In the genomic region with DNA sequence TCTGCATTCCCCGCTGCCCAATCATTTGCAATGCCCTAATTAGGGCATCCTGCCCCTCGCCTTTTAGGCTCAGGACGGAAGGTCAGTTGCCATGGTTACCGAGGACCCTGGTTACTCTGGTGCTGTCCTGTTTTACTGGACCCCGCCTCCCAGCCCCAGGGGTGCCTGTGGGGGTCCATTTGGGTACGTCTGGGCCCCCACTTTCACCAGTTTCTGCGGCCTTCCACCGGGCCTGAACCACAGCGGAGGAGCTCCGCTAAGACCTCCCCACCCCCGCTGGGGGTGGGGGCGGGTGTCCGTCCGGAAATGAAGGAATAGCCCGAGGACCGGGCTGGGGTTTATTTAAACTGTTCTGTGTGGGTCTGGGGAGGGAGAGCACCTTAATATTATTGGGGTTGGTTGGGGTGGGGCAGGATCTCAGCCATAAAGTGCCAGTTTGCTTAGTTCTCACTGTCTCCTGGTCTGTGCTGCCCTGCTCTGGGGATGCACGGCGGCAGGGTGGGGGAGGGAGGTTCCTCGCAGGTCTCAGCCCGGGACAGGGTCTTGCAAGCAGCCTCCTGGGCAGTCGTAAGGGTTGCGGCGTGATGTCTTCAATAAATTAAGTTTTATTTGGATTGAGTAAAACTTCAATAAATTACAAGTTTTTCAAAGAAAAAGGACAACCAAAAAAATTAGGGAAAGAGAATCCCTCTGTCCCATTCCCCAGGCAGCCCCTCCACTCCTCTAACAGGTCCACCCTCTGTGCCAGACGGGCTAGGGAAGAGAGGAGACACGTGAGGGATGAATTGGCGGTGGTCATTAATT, we compare ENCODE assay signal across 14 cellular contexts. TPM values are rescaled to one million over a fixed set of nuclear protein-coding genes. Genes with fewer than 3 reads are reported as not detected.
DNase-seq lines count a peak whose midpoint lies in the region; ATAC-seq and TF ChIP-seq lines count a peak whose summit lies in the region.
"Had no signal": no experiment of that assay in that cellular context is flagged by ENCODE, and none has a peak within 500 bp of the region (broad histone marks: within the 10 kb centered on the region; RNA-seq: fewer than 3 reads in every experiment).

No MANE protein-coding gene starts in this region.

- H3K27ac ChIP-seq in parathyroid adenoma: no peak overlapping the region
- H3K27ac ChIP-seq in SJCRH30: no peak overlapping the region
- H3K27ac ChIP-seq: WERI-Rb-1 had no signal

- H3K4me3 ChIP-seq in Caco-2 (ENCODE audit: low read depth, low read length): no peak overlapping the region
- no peak overlapping the region for H3K4me3 ChIP-seq in NT2/D1 (ENCODE audit: insufficient read length, low read depth)
- no peak overlapping the region for H3K4me3 ChIP-seq in parathyroid adenoma (ENCODE audit: low read depth, low read length)
- no peak overlapping the region for H3K4me3 ChIP-seq in SJCRH30
- H3K4me3 ChIP-seq: mucosa of descending colon had no signal

- intact Hi-C loops in Caco-2 (cut with micrococcal nuclease; ENCODE audit: unreplicated experiment): loop anchor here (1.0 to 5.0 kb wide), 5 partner anchors 15 to 214 kb away; a partner anchor contains a TSS

- TF ChIP-seq CTCF in Caco-2 (IDR thresholded peaks at IDR 0.05; ENCODE audit: insufficient read depth in 1 of 2, low read depth in 1 of 2, low read length in 1 of 2, severe bottlenecking in 1 of 2, unreplicated experiment in 1 of 2): no peak
- TF ChIP-seq CTCF in parathyroid adenoma (IDR thresholded peaks at IDR 0.05): peak; percentile 2

- no peak overlapping the region for H3K4me2 ChIP-seq in parathyroid adenoma (ENCODE audit: low read length)

- peak; percentile 12 for TF ChIP-seq POLR2A in erythroblast (IDR thresholded peaks at IDR 0.05; ENCODE audit: low read length)

- no peaks in the 10 kb centered on the region for H3K27me3 ChIP-seq in Caco-2 (replicated peaks; ENCODE audit: control insufficient read depth, insufficient read depth, low read length)
- no peaks in the 10 kb centered on the region for H3K27me3 ChIP-seq in NT2/D1 (ENCODE audit: insufficient read depth, insufficient read length)
- no peaks in the 10 kb centered on the region for H3K27me3 ChIP-seq in parathyroid adenoma (ENCODE audit: control insufficient read depth, insufficient read depth, low read length)
- no peaks in the 10 kb centered on the region for H3K27me3 ChIP-seq in SJCRH30

- peak overlapping the region; percentile 73 for H3K4me3 Mint-ChIP-seq in Caco-2 (ENCODE audit: unreplicated experiment)

- peak overlapping the region; percentile 72 for H3K27ac Mint-ChIP-seq in Caco-2 (ENCODE audit: unreplicated experiment)
- H3K27ac Mint-ChIP-seq: stimulated activated memory B cell treated with anti-CD40 and anti-IgM and Interleukin-4, amounts not matched to agents 10 μg/mL and 1 μg/mL and 100 μg/mL, for 72 hours had no signal

- H2AFZ ChIP-seq in parathyroid adenoma: no peak overlapping the region

- H3K79me2 ChIP-seq in parathyroid adenoma: no peaks in the 10 kb centered on the region

- H3K36me3 ChIP-seq in Caco-2 (ENCODE audit: control insufficient read depth, insufficient read depth, low read length) (peaks cover 19% of the 10 kb centered on the region), NT2/D1 (ENCODE audit: insufficient read depth, insufficient read length, low read length) (peaks cover 57% of the 10 kb centered on the region), parathyroid adenoma (ENCODE audit: control insufficient read depth, insufficient read depth, low read length) (no peaks in the 10 kb centered on the region), SJCRH30 (peaks cover 46% of the 10 kb centered on the region)

- CTCF ChIA-PET in Caco-2 (lab: Charles Lee): interaction anchor here (0.7 to 3.0 kb wide), 6 partner anchors 16 to 214 kb away, joined by 4 to 15 read pairs (median 5); no protein-coding TSS in a partner anchor

- DNase-seq in Caco-2: peak; percentile 41 to 52
- no peak for DNase-seq in NT2/D1 (ENCODE audit: low read depth, low spot score)
- no peak for DNase-seq in erythroblast (lab: John Stamatoyannopoulos, UW)
- no peak for DNase-seq in activated gamma-delta T cell treated with Interleukin-2 at 50 U/mL for 16 hours
- no peak for DNase-seq in SJCRH30
- DNase-seq in stimulated activated CD4-positive, alpha-beta T cell treated with anti-CD3 and anti-CD28 coated beads, Interleukin-4, amount 100 ng/mL, for 24 hours: no peak
- DNase-seq: cortex of kidney, NCI-H2081 treated with DMSO at 0.1 percent for 48 hours had no signal

- no peak for ATAC-seq in esophagus mucosa

- H3K36me3 Mint-ChIP-seq in Caco-2 (ENCODE audit: insufficient read depth, unreplicated experiment): peaks cover 64% of the 10 kb centered on the region

- H3K9me3 ChIP-seq in Caco-2 (peaks cover 7% of the 10 kb centered on the region; the same call in 1 of the 2 replicates), NT2/D1 (ENCODE audit: insufficient read depth, low read length) (no peaks in the 10 kb centered on the region), parathyroid adenoma (ENCODE audit: control insufficient read depth, low read length) (no peaks in the 10 kb centered on the region), SJCRH30 (replicated peaks) (no peaks in the 10 kb centered on the region)
- H3K9me3 ChIP-seq: mucosa of descending colon had no signal

- H3K27me3 Mint-ChIP-seq in Caco-2 (ENCODE audit: insufficient read depth, unreplicated experiment): no peaks in the 10 kb centered on the region

- H3K9ac ChIP-seq in NT2/D1 (ENCODE audit: insufficient read length, low read depth) (peak overlapping the region; percentile 42), parathyroid adenoma (no peak overlapping the region)

- H3K4me1 Mint-ChIP-seq in Caco-2 (ENCODE audit: low read depth, unreplicated experiment): peaks cover 14% of the 10 kb centered on the region

- POLR2A ChIA-PET in Caco-2 (lab: Charles Lee): interaction anchor here (0.8 to 1.6 kb wide), 3 partner anchors 15 to 128 kb away, joined by 3 to 6 read pairs (median 3); a partner anchor contains a TSS

- TSS peak; percentile 39 for BruUV-seq in Caco-2 (replicated peaks; lab: Mats Ljungman, UMichigan)

- H3K4me1 ChIP-seq in Caco-2 (peaks cover 24% of the 10 kb centered on the region), NT2/D1 (ENCODE audit: insufficient read depth, insufficient read length) (peaks cover 14% of the 10 kb centered on the region), parathyroid adenoma (peaks cover 3% of the 10 kb centered on the region), SJCRH30 (no peaks in the 10 kb centered on the region)

- H3K9me3 Mint-ChIP-seq in Caco-2 (ENCODE audit: unreplicated experiment): peaks cover 8% of the 10 kb centered on the region

RNA-seq across cellular contexts. Expression of a gene that starts 5.3 kb away (rescaled TPM):
- not detected in 2 replicates for total RNA-seq in Caco-2 (2022)
- not detected for total RNA-seq in esophagus mucosa
- total RNA-seq in SJCRH30 (2014; rRNA removed; shearing (Covaris generic)): not detected in 2 replicates
- total RNA-seq: glomerular endothelial cell had no signal

RNA-seq across cellular contexts. Expression of a gene that starts 14.1 kb away (rescaled TPM):
- total RNA-seq in Caco-2 (2022): 393 and 396 TPM in 2 replicates
- total RNA-seq in esophagus mucosa: 21.2 TPM
- 141 and 168 TPM in 2 replicates for total RNA-seq in SJCRH30 (2014; rRNA removed; shearing (Covaris generic))

RNA-seq across cellular contexts. Expression of a gene that starts 22.1 kb away (rescaled TPM):
- not detected in 2 replicates for total RNA-seq in Caco-2 (2022)
- 0.24 TPM for total RNA-seq in esophagus mucosa
- total RNA-seq in SJCRH30 (2014; rRNA removed; shearing (Covaris generic)): not detected in 2 replicates
- total RNA-seq: glomerular endothelial cell had no signal

RNA-seq across cellular contexts. Expression of a gene that starts 46.8 kb away (rescaled TPM):
- total RNA-seq in Caco-2 (2022) (65.9 and 93.4 TPM in 2 replicates), esophagus mucosa (0.96 TPM)
- 0.56 and 0.77 TPM in 2 replicates for total RNA-seq in SJCRH30 (2014; rRNA removed; shearing (Covaris generic))
- total RNA-seq: glomerular endothelial cell, mucosa of descending colon had no signal

Comparison
In these comparisons a context has a peak if more than half of its experiments do, and no peak if none do; other contexts are left out.
1. DNase-seq: peak in Caco-2 (2 of 2); none in NT2/D1 (single experiment), erythroblast (0 of 2), activated gamma-delta T cell treated with Interleukin-2 at 50 U/mL for 16 hours (single experiment), SJCRH30 (0 of 2) and stimulated activated CD4-positive, alpha-beta T cell treated with anti-CD3 and anti-CD28 coated beads, Interleukin-4, amount 100 ng/mL, for 24 hours (single experiment).